ENCODE assay signal across 10 cellular contexts in the genomic region with DNA sequence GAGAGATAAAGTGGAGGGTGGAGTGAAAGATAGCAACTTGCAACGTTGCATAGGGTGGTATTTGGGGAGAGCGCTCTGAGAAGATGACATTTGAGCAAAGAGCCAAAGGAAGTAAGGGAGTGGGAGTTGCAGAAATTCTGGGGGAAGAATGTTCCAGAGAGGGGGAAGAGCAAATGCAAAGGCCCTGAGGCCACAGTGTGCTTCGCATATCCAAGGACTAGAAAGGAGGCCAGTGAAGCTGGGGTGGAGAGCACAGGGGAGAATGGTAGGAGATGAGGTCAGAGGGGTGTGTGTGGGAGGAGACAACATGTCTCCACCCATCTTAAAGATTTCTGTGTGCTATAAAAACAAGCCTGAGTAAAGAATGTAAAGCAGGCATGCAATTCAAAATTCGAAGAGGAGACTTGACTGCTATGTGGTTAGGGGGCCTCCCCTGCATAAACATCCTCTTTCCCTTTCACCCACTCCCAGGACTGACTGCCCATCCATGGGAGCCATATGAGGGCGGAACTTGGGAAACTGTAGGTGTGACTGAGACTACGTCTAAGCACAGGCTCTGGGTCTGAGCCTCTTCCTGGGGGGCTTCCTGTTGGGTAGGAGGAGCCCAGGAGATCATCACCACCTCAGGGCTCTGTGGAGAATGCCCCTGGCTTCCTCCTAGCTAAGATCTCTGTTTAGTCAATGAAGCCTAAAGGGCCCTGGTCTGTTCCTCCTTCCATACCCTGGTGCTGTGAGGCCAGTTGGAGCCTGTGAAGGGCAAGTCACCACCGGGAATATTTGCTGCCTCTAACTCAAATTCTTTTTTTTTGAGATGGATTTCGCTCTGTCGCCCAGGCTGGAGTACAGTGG. TPM values are rescaled to one million over a fixed set of nuclear protein-coding genes. Genes with fewer than 3 reads are reported as not detected.
DNase-seq lines count a peak whose midpoint lies in the region; ATAC-seq and TF ChIP-seq lines count a peak whose summit lies in the region.
"Had no signal": no experiment of that assay in that cellular context is flagged by ENCODE, and none has a peak within 500 bp of the region (broad histone marks: within the 10 kb centered on the region; RNA-seq: fewer than 3 reads in every experiment).

No MANE protein-coding gene starts in this region.

- H3K36me3 Mint-ChIP-seq in activated T-cell treated with anti-CD3 and anti-CD28 coated beads, Interleukin-2, amount 50 U/mL, for 72 hours (ENCODE audit: insufficient read depth in 2 of 2): peaks cover 2 to 3% of the 10 kb centered on the region in 2 donors
- H3K36me3 Mint-ChIP-seq in CD4-positive, alpha-beta T cell (ENCODE audit: low read depth): no peaks in the 10 kb centered on the region

- H3K4me3 ChIP-seq in SJSA1 (no peak overlapping the region), subcutaneous abdominal adipose tissue (ENCODE audit: low read depth in 1 of 5, low read length in 5 of 5) (no peak overlapping the region)

- H3K27me3 ChIP-seq in SJSA1 (replicated peaks): no peaks in the 10 kb centered on the region
- H3K27me3 ChIP-seq in foreskin keratinocyte: no peaks in the 10 kb centered on the region
- H3K27me3 ChIP-seq in subcutaneous abdominal adipose tissue (ENCODE audit: control insufficient read depth in 5 of 5, insufficient read depth in 4 of 5, low read length in 5 of 5): no peaks in the 10 kb centered on the region
- no peaks in the 10 kb centered on the region for H3K27me3 ChIP-seq in CD4-positive, alpha-beta T cell (ENCODE audit: control insufficient read depth, insufficient read depth, low read length)

- no peaks in the 10 kb centered on the region for H3K9me3 Mint-ChIP-seq in activated T-cell treated with anti-CD3 and anti-CD28 coated beads, Interleukin-2, amount 50 U/mL, for 72 hours
- H3K9me3 Mint-ChIP-seq in CD4-positive, alpha-beta T cell: no peaks in the 10 kb centered on the region

- DNase-seq in activated T-cell treated with anti-CD3 and anti-CD28 coated beads, Interleukin-2, amount 50 U/mL, for 72 hours: peak; percentile 19 to 20
- DNase-seq in activated T-cell treated with anti-CD3 and anti-CD28 coated beads, Interleukin-2, amount 50 U/mL, for 1 hour: no peak
- DNase-seq in SJSA1 (ENCODE audit: low read depth in 1 of 2, low spot score in 2 of 2) (peak; percentile 89 to 95), foreskin keratinocyte (no peak), medulla oblongata (ENCODE audit: extremely low spot score) (no peak)
- DNase-seq in CD4-positive, alpha-beta T cell: no peak
- DNase-seq: NCI-H1417 had no signal

- H3K4me1 ChIP-seq in SJSA1 (replicated peaks): peaks cover 28% of the 10 kb centered on the region
- peaks cover 6% of the 10 kb centered on the region for H3K4me1 ChIP-seq in foreskin keratinocyte
- H3K4me1 ChIP-seq in subcutaneous abdominal adipose tissue (ENCODE audit: control insufficient read depth in 5 of 5, insufficient read depth in 5 of 5, low read length in 5 of 5): peaks cover 4 to 30% (median 19%) of the 10 kb centered on the region in 5 donors

- intact Hi-C loops in CD4-positive, alpha-beta T cell (cut with DNase I, micrococcal nuclease): loop anchor here in 1 of 2 experiments (10.0 kb wide), 2 partner anchors 338 to 788 kb away; a partner anchor contains a TSS

- H3K9me3 ChIP-seq in SJSA1 (replicated peaks): 0 out of 2 replicates have a peak, but pooled peaks cover 3% of the 10 kb centered on the region
- H3K9me3 ChIP-seq in subcutaneous abdominal adipose tissue (ENCODE audit: control insufficient read depth in 5 of 5, low read length in 5 of 5): no peaks in the 10 kb centered on the region
- H3K9me3 ChIP-seq in CD4-positive, alpha-beta T cell (ENCODE audit: control insufficient read depth, low read length): no peaks in the 10 kb centered on the region

- CTCF ChIA-PET in CD4-positive, alpha-beta T cell (lab: Charles Lee): no interaction called here

- no peak overlapping the region for H3K9ac ChIP-seq in subcutaneous abdominal adipose tissue (ENCODE audit: low read length in 5 of 5)

- no peak for ATAC-seq in activated T-cell treated with anti-CD3 and anti-CD28 coated beads, Interleukin-2, amount 50 U/mL, for 72 hours (replicated peaks in 1 of 2)
- ATAC-seq in foreskin keratinocyte: no peak
- no peak for ATAC-seq in HG02763 (IDR thresholded peaks at IDR 0.05; ENCODE audit: unreplicated experiment)
- no peak for ATAC-seq in CD4-positive, alpha-beta T cell (ENCODE audit: poor library complexity)

- H3K36me3 ChIP-seq in SJSA1: peaks cover 11% of the 10 kb centered on the region
- no peaks in the 10 kb centered on the region for H3K36me3 ChIP-seq in subcutaneous abdominal adipose tissue (ENCODE audit: control insufficient read depth in 5 of 5, insufficient read depth in 5 of 5, low read length in 5 of 5)

- TF ChIP-seq CTCF in foreskin keratinocyte (conservative IDR thresholded peaks at IDR 0.05): no peak
- no peak for TF ChIP-seq CTCF in CD4-positive, alpha-beta T cell (IDR thresholded peaks at IDR 0.05)

- peaks cover 41% of the 10 kb centered on the region for H3K4me1 Mint-ChIP-seq in activated T-cell treated with anti-CD3 and anti-CD28 coated beads, Interleukin-2, amount 50 U/mL, for 72 hours (ENCODE audit: low read depth)
- peaks cover 18% of the 10 kb centered on the region for H3K4me1 Mint-ChIP-seq in CD4-positive, alpha-beta T cell (ENCODE audit: low read depth)

- POLR2A ChIA-PET in CD4-positive, alpha-beta T cell (lab: Charles Lee): no interaction called here

- H3K27ac ChIP-seq in SJSA1 (peak overlapping the region; percentile 86), foreskin keratinocyte (peak overlapping the region; percentile 85), subcutaneous abdominal adipose tissue (ENCODE audit: low read depth, low read length) (peak overlapping the region; percentile 89)
- H3K27ac ChIP-seq in CD4-positive, alpha-beta T cell (ENCODE audit: low read depth, low read length): no peak overlapping the region
- H3K27ac ChIP-seq: C4-2B had no signal

- H3K27ac Mint-ChIP-seq in activated T-cell treated with anti-CD3 and anti-CD28 coated beads, Interleukin-2, amount 50 U/mL, for 72 hours: no peak overlapping the region
- H3K27ac Mint-ChIP-seq in CD4-positive, alpha-beta T cell: no peak overlapping the region

- H3K4me3 Mint-ChIP-seq in activated T-cell treated with anti-CD3 and anti-CD28 coated beads, Interleukin-2, amount 50 U/mL, for 72 hours: peak overlapping the region in 1 of 2 donors; percentile 10
- no peak overlapping the region for H3K4me3 Mint-ChIP-seq in CD4-positive, alpha-beta T cell

- no peaks in the 10 kb centered on the region for H3K27me3 Mint-ChIP-seq in activated T-cell treated with anti-CD3 and anti-CD28 coated beads, Interleukin-2, amount 50 U/mL, for 72 hours (ENCODE audit: low read depth)
- H3K27me3 Mint-ChIP-seq in CD4-positive, alpha-beta T cell: peaks cover 4% of the 10 kb centered on the region

RNA-seq across cellular contexts. Expression of a gene that starts 2.9 kb away (rescaled TPM):
- 10 to 100 TPM; 59.7 to 68.2 TPM for total RNA-seq in activated T-cell treated with anti-CD3 and anti-CD28 coated beads, Interleukin-2, amount 50 U/mL, for 72 hours
- total RNA-seq in SJSA1 (2014; rRNA removed; shearing (Covaris generic)): 381 and 457 TPM in 2 replicates
- 107 and 159 TPM in 2 replicates for total RNA-seq in foreskin keratinocyte
- 38.7 and 48.3 TPM in 2 replicates for polyA plus RNA-seq in foreskin keratinocyte
- 1 to 10 TPM; 1.1 to 1.3 TPM for total RNA-seq in CD4-positive, alpha-beta T cell

Comparison
In these comparisons a context has a peak if more than half of its experiments do, and no peak if none do; other contexts are left out.
1. DNase-seq: peak in activated T-cell treated with anti-CD3 and anti-CD28 coated beads, Interleukin-2, amount 50 U/mL, for 72 hours (2 of 2) and SJSA1 (2 of 2); none in activated T-cell treated with anti-CD3 and anti-CD28 coated beads, Interleukin-2, amount 50 U/mL, for 1 hour (single experiment), foreskin keratinocyte (0 of 2), CD4-positive, alpha-beta T cell (0 of 10) and medulla oblongata (single experiment).
2. RNA of a gene that starts 2.9 kb away (total RNA-seq): 381 to 457 TPM in SJSA1, 107 to 159 TPM in foreskin keratinocyte and 59.7 to 68.2 TPM in activated T-cell treated with anti-CD3 and anti-CD28 coated beads, Interleukin-2, amount 50 U/mL, for 72 hours; 1.1 to 1.3 TPM in CD4-positive, alpha-beta T cell; every median in the first group is over 10 times any median in the second.